In genomic region chr3:88311826-88312225, GRCh38 we compare ENCODE assay signal across 22 cellular contexts.
DNase-seq lines count a peak whose midpoint lies in the region; ATAC-seq and TF ChIP-seq lines count a peak whose summit lies in the region.
"Had no signal": no experiment of that assay in that cellular context is flagged by ENCODE, and none has a peak within 500 bp of the region (broad histone marks: within the 10 kb centered on the region; RNA-seq: fewer than 3 reads in every experiment).

No MANE protein-coding gene starts in this region.

- H4K20me1 ChIP-seq in neural progenitor cell (ENCODE audit: low read depth) = no peaks in the 10 kb centered on the region

- ATAC-seq in GM21786 (IDR thresholded peaks at IDR 0.05; ENCODE audit: unreplicated experiment) (peak; percentile 63), HG03469 (IDR thresholded peaks at IDR 0.05; ENCODE audit: unreplicated experiment) (peak; percentile 42)
- ATAC-seq: activated CD8-positive, alpha-beta T cell treated with anti-CD3 and anti-CD28 coated beads, Interleukin-2, amount 10 ng/mL, durations not matched to agents 7 days and 5 days; mucosa of descending colon; right lobe of liver had no signal

- in situ Hi-C loops in ACHN (cut with HindIII; ENCODE audit: low pct_ligation_motif_present, low pct_unique_long_range_greater_than_20kb, low sequenced_read_pairs) = no loop called here

- no peaks in the 10 kb centered on the region for H3K79me2 ChIP-seq in neural progenitor cell (ENCODE audit: low read depth)

- TF ChIP-seq CTCF in epithelial cell of esophagus (IDR thresholded peaks at IDR 0.05; ENCODE audit: insufficient read depth, low read depth, low read length, missing control alignments) (no peak), neural progenitor cell (IDR thresholded peaks at IDR 0.05) (no peak)

- H3K4me1 ChIP-seq in neural progenitor cell = no peaks in the 10 kb centered on the region
- H3K4me1 ChIP-seq: right lobe of liver had no signal

- H3K4me3 ChIP-seq in epithelial cell of esophagus (ENCODE audit: low read length) (no peak overlapping the region), neural progenitor cell (no peak overlapping the region)
- H3K4me3 ChIP-seq: lung, mucosa of descending colon, right lobe of liver had no signal

- DNase-seq in NCI-H1417 (lab: John Stamatoyannopoulos, UW) (peak in 2 of 3 experiments; percentile 46 to 84), NCI-H1417 treated with DMSO at 0.1 percent for 48 hours (lab: John Stamatoyannopoulos, UW) (no peak), epithelial cell of esophagus (ENCODE audit: low read depth) (peak; percentile 4), ACHN (no peak), neural progenitor cell (ENCODE audit: low spot score) (no peak)
- DNase-seq in stimulated activated CD4-positive, alpha-beta T cell treated with anti-CD3 and anti-CD28 coated beads, Interleukin-12 subunit alpha, Interleukin-12 subunit beta, amount 100 ng/mL, for 4 hours = no peak
- DNase-seq: activated CD8-positive, alpha-beta T cell treated with anti-CD3 and anti-CD28 coated beads, Interleukin-2, amount 10 ng/mL, durations not matched to agents 7 days and 5 days; activated effector memory CD4-positive, alpha-beta T cell treated with anti-CD3 and anti-CD28 coated beads, Interleukin-2, amount 50 U/mL, for 16 hours; activated T-cell treated with anti-CD3 and anti-CD28 coated beads for 4 hours; AML-193; CD8-positive, alpha-beta memory T cell; mucosa of descending colon; NCI-H1092 treated with DMSO at 0.1 percent for 48 hours; NCI-H2081 treated with DMSO at 0.1 percent for 48 hours; posterior cingulate gyrus; right lobe of liver; trophoblast cell had no signal

- H3K9me3 ChIP-seq in neural progenitor cell (ENCODE audit: low read depth) = no peaks in the 10 kb centered on the region
- H3K9me3 ChIP-seq: mucosa of descending colon, right lobe of liver had no signal

- H2AFZ ChIP-seq in neural progenitor cell (replicated peaks) = no peak overlapping the region

- no peak overlapping the region for H3K4me3 Mint-ChIP-seq in neural progenitor cell
- H3K4me3 Mint-ChIP-seq: activated CD8-positive, alpha-beta T cell treated with anti-CD3 and anti-CD28 coated beads, Interleukin-2, amount 10 ng/mL, durations not matched to agents 7 days and 5 days; CD8-positive, alpha-beta memory T cell; T-helper 1 cell treated with Interleukin-12 subunit alpha and Interleukin-12 subunit beta and Interleukin-4 antibody, amounts not matched to agents 30 μg/mL and 1 μg/mL, for 36 hours had no signal

- no peaks in the 10 kb centered on the region for H3K9me3 Mint-ChIP-seq in neural progenitor cell
- H3K9me3 Mint-ChIP-seq: T-helper 1 cell treated with Interleukin-12 subunit alpha and Interleukin-12 subunit beta and Interleukin-4 antibody, amounts not matched to agents 30 μg/mL and 1 μg/mL, for 36 hours had no signal

- H3K9ac ChIP-seq in neural progenitor cell = no peak overlapping the region

- no peaks in the 10 kb centered on the region for H3F3A ChIP-seq in neural progenitor cell (ENCODE audit: low read depth)

- peaks cover 3% of the 10 kb centered on the region for H3K4me1 Mint-ChIP-seq in neural progenitor cell
- H3K4me1 Mint-ChIP-seq: CD8-positive, alpha-beta memory T cell had no signal

- H3K36me3 ChIP-seq in neural progenitor cell = no peaks in the 10 kb centered on the region
- H3K36me3 ChIP-seq: right lobe of liver had no signal

- H3K27ac ChIP-seq in neural progenitor cell = no peak overlapping the region
- H3K27ac ChIP-seq: 22Rv1, right lobe of liver had no signal

- no peak overlapping the region for H3K27ac Mint-ChIP-seq in neural progenitor cell
- H3K27ac Mint-ChIP-seq: activated CD8-positive, alpha-beta T cell treated with anti-CD3 and anti-CD28 coated beads, Interleukin-2, amount 10 ng/mL, durations not matched to agents 7 days and 5 days; CD8-positive, alpha-beta memory T cell; T-helper 1 cell treated with Interleukin-12 subunit alpha and Interleukin-12 subunit beta and Interleukin-4 antibody, amounts not matched to agents 30 μg/mL and 1 μg/mL, for 36 hours had no signal

- H3K4me2 ChIP-seq in neural progenitor cell = no peak overlapping the region

- no peaks in the 10 kb centered on the region for H3K27me3 ChIP-seq in neural progenitor cell
- H3K27me3 ChIP-seq: right lobe of liver had no signal

- no peaks in the 10 kb centered on the region for H3K36me3 Mint-ChIP-seq in neural progenitor cell
- H3K36me3 Mint-ChIP-seq: CD8-positive, alpha-beta memory T cell had no signal

- no peaks in the 10 kb centered on the region for H3K27me3 Mint-ChIP-seq in neural progenitor cell (ENCODE audit: insufficient read depth, low read depth)
- H3K27me3 Mint-ChIP-seq: CD8-positive, alpha-beta memory T cell had no signal

Comparison
In these comparisons a context has a peak if more than half of its experiments do, and no peak if none do; other contexts are left out.
1. DNase-seq: peak in NCI-H1417 (2 of 3) and epithelial cell of esophagus (single experiment); none in NCI-H1417 treated with DMSO at 0.1 percent for 48 hours (single experiment), stimulated activated CD4-positive, alpha-beta T cell treated with anti-CD3 and anti-CD28 coated beads, Interleukin-12 subunit alpha, Interleukin-12 subunit beta, amount 100 ng/mL, for 4 hours (single experiment), ACHN (single experiment) and neural progenitor cell (single experiment).